Comparison of ENCODE assay signal across 1 cellular context in the genomic region with DNA sequence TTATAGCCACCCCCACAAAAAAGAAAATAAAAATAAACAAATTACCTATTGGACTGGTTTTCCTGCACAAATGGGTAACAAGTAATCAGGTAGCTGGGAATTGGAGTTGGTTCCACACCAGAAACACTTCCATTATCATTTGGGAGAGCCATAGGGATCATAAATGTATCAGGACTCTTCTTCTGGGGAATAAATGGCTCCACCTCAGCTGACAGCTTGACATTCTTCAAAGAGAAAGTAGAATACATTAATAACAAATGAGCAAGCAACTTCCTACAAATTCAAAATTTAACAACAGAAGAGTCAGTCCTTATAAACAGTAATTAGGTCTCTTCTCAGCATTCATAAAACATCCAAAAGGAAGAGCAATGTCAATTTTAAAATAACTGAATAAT.
TF ChIP-seq lines count a peak whose summit lies in the region.

No MANE protein-coding gene starts in this region.

TF ChIP-seq in IMR-90, 13 proteins besides CTCF, POLR2A, EP300 and RAD21:
- TF ChIP-seq RCOR1 (IDR thresholded peaks at IDR 0.05; ENCODE audit: insufficient replicate concordance, low read length): no peak
- TF ChIP-seq, protein P1, sequence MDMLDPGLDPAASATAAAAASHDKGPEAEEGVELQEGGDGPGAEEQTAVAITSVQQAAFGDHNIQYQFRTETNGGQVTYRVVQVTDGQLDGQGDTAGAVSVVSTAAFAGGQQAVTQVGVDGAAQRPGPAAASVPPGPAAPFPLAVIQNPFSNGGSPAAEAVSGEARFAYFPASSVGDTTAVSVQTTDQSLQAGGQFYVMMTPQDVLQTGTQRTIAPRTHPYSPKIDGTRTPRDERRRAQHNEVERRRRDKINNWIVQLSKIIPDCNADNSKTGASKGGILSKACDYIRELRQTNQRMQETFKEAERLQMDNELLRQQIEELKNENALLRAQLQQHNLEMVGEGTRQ (IDR thresholded peaks at IDR 0.05; ENCODE audit: low read depth, low read length): no peak
- TF ChIP-seq MAZ (IDR thresholded peaks at IDR 0.05; ENCODE audit: borderline replicate concordance, low read depth, low read length): no peak
- TF ChIP-seq RFX5 (IDR thresholded peaks at IDR 0.05; ENCODE audit: low read depth, low read length): no peak
- TF ChIP-seq FOS (IDR thresholded peaks at IDR 0.05; ENCODE audit: low read depth, low read length): no peak
- TF ChIP-seq NFE2L2 (IDR thresholded peaks at IDR 0.05; ENCODE audit: low read depth, low read length): no peak
- TF ChIP-seq SMC3 (IDR thresholded peaks at IDR 0.05; ENCODE audit: low read depth, low read length): no peak
- TF ChIP-seq MXI1 (IDR thresholded peaks at IDR 0.05; ENCODE audit: borderline replicate concordance, low read depth, low read length): no peak
